ENCODE assay signal across 1 cellular context in the genomic region with DNA sequence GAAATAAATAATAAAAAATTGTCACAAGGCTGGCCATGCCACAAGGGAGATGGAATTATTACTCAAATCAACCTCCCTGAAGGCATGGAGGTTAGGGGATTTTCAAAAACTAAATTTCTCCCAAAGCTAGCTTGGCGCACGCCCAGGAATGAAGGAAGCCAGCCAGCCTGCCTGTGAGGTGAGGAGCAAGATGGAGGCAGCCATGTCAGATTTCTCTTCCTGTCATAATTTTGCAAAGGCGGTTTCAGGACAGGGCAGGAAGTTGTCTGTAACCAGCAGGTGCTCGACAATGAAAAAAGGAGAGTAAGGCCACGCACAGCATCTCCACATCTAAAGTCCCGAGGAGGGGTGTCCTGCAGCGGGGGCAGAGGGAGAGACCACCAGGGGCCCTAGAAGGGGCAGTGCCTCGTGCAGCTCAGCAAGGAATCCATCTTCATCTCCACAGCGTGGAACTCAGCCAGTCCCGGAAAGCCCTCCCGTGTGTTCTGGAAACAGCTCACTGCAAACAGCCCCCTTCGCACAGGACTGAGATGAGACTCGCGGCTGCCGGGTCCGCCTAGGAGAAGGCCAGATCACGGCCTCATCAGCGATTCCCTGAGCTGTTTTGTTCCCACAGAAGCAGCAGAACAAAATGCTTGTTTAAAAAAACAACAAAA.
TF ChIP-seq lines count a peak whose summit lies in the region.

No MANE protein-coding gene starts in this region.

TF ChIP-seq in HepG2, 621 proteins besides CTCF, POLR2A, EP300 and RAD21:
- TF ChIP-seq ZNF12 (CRISPR knock-in tag; IDR thresholded peaks at IDR 0.05) (no peak), ZBTB38 (CRISPR knock-in tag; IDR thresholded peaks at IDR 0.05) (0 out of 2 replicates have a peak, but pooled peaks have one; percentile 26)
